Comparison of ENCODE assay signal across 1 cellular context in genomic region chr9:91907387-91908292, GRCh38.
TF ChIP-seq lines count a peak whose summit lies in the region.

No MANE protein-coding gene starts in this region.

TF ChIP-seq in K562, 482 proteins besides CTCF, POLR2A, EP300 and RAD21 (continues in another document):
- TF ChIP-seq NFRKB (IDR thresholded peaks at IDR 0.05; ENCODE audit: low read depth) (peak; percentile 53; the same call in 1 of the 2 replicates), MAZ (CRISPR knock-in tag; conservative IDR thresholded peaks at IDR 0.05 in 1 of 2, IDR thresholded peaks at IDR 0.05 in 1 of 2) (peak in 1 of 2 experiments; percentile 48; a peak in 1 of 4 replicates), SMARCB1 (IDR thresholded peaks at IDR 0.05; ENCODE audit: insufficient read length, low read depth) (no peak), TAL1 (IDR thresholded peaks at IDR 0.05) (0 out of 2 replicates have a peak, but pooled peaks have one; percentile 2), ZSCAN29 (IDR thresholded peaks at IDR 0.05) (0 out of 2 replicates have a peak, but pooled peaks have one; percentile 14), RFX1 (IDR thresholded peaks at IDR 0.05) (no peak), MYC (IDR thresholded peaks at IDR 0.05; ENCODE audit: low read depth, low read length) (peak; percentile 55), MYC (CRISPR knock-in tag; IDR thresholded peaks at IDR 0.05; ENCODE audit: borderline replicate concordance, low read depth) (no peak), SRSF9 (IDR thresholded peaks at IDR 0.05; ENCODE audit: borderline replicate concordance, low read depth, low read length) (no peak), MITF (IDR thresholded peaks at IDR 0.05) (0 out of 2 replicates have a peak, but pooled peaks have one; percentile 36), JUND (IDR thresholded peaks at IDR 0.05; ENCODE audit: borderline replicate concordance, low read depth, low read length) (peak; percentile 35), JUND (tag; IDR thresholded peaks at IDR 0.05; ENCODE audit: borderline replicate concordance, low read depth, low read length) (peak; percentile 69; the same call in 1 of the 3 replicates), HDAC1 (IDR thresholded peaks at IDR 0.05) (no peak), ZNF316 (IDR thresholded peaks at IDR 0.05) (peak; percentile 36; the same call in 1 of the 2 replicates), TRIM24 (IDR thresholded peaks at IDR 0.05) (no peak), MTA3 (IDR thresholded peaks at IDR 0.05; ENCODE audit: borderline replicate concordance) (0 out of 2 replicates have a peak, but pooled peaks have one; percentile 37), ID3 (CRISPR knock-in tag; IDR thresholded peaks at IDR 0.05) (no peak), ID3 (tag; IDR thresholded peaks at IDR 0.05) (peak; percentile 48; the same call in 1 of the 2 replicates), ZBTB7A (IDR thresholded peaks at IDR 0.05; ENCODE audit: borderline replicate concordance, control insufficient read depth, low read depth, low read length) (no peak), BCOR (IDR thresholded peaks at IDR 0.05) (no peak), XRCC5 (IDR thresholded peaks at IDR 0.05; ENCODE audit: low read depth, low read length) (no peak), DPF2 (IDR thresholded peaks at IDR 0.05) (peak; percentile 30; the same call in 1 of the 2 replicates), GABPA (tag; conservative IDR thresholded peaks at IDR 0.05; ENCODE audit: low read depth) (no peak), USF1 (CRISPR knock-in tag; IDR thresholded peaks at IDR 0.05) (peak; percentile 79), FOSL1 (tag; conservative IDR thresholded peaks at IDR 0.05) (peak; percentile 30; the same call in 1 of the 2 replicates), CUX1 (CRISPR knock-in tag; IDR thresholded peaks at IDR 0.05) (0 out of 2 replicates have a peak, but pooled peaks have one; percentile 8), CTBP1 (IDR thresholded peaks at IDR 0.05; ENCODE audit: borderline replicate concordance) (peak; percentile 69), KLF10 (CRISPR knock-in tag; IDR thresholded peaks at IDR 0.05) (no peak), ZNF780A (CRISPR knock-in tag; IDR thresholded peaks at IDR 0.05) (no peak), ARHGAP35 (IDR thresholded peaks at IDR 0.05; ENCODE audit: partially characterized antibody) (no peak), CREBBP (IDR thresholded peaks at IDR 0.05; ENCODE audit: low read depth, low read length) (no peak), SMARCA5 (IDR thresholded peaks at IDR 0.05) (no peak), TOE1 (IDR thresholded peaks at IDR 0.05; ENCODE audit: borderline replicate concordance) (peak; percentile 54; the same call in 1 of the 2 replicates), TOE1 (CRISPR knock-in tag; IDR thresholded peaks at IDR 0.05; ENCODE audit: borderline replicate concordance, low read depth) (no peak), DDX20 (tag; IDR thresholded peaks at IDR 0.05; ENCODE audit: low read depth) (no peak), NCOA4 (IDR thresholded peaks at IDR 0.05; ENCODE audit: partially characterized antibody) (no peak), MAX (CRISPR knock-in tag; IDR thresholded peaks at IDR 0.05) (no peak), YY1 (IDR thresholded peaks at IDR 0.05; ENCODE audit: borderline replicate concordance in 1 of 3, control insufficient read depth in 1 of 3, extremely low read depth in 1 of 3, insufficient read depth in 3 of 3, insufficient read length in 1 of 3, insufficient replicate concordance in 2 of 3, low read depth in 1 of 3, low read length in 2 of 3) (peak in 1 of 3 experiments; percentile 60), KLF1 (tag; IDR thresholded peaks at IDR 0.05) (no peak), MBD2 (IDR thresholded peaks at IDR 0.05; ENCODE audit: borderline replicate concordance, low read depth) (no peak), GABPB1 (CRISPR knock-in tag; IDR thresholded peaks at IDR 0.05) (no peak), ARID2 (IDR thresholded peaks at IDR 0.05) (peak; percentile 22; the same call in 1 of the 2 replicates), YBX1 (IDR thresholded peaks at IDR 0.05) (no peak), KLF13 (tag; IDR thresholded peaks at IDR 0.05; ENCODE audit: borderline replicate concordance, low read depth) (no peak), RHOXF2B (CRISPR knock-in tag; conservative IDR thresholded peaks at IDR 0.05) (no peak), UBTF (IDR thresholded peaks at IDR 0.05; ENCODE audit: borderline replicate concordance in 1 of 2, low read depth in 2 of 2, low read length in 2 of 2) (no peak), DNMT1 (IDR thresholded peaks at IDR 0.05) (0 out of 2 replicates have a peak, but pooled peaks have one; percentile 76), TBP (optimal IDR thresholded peaks at IDR 0.05; ENCODE audit: low read depth, low read length) (no peak), ASH1L (IDR thresholded peaks at IDR 0.05; ENCODE audit: borderline replicate concordance, low read depth, partially characterized antibody) (no peak), CBFA2T2 (conservative IDR thresholded peaks at IDR 0.05) (no peak)
- TF ChIP-seq, protein P1, sequence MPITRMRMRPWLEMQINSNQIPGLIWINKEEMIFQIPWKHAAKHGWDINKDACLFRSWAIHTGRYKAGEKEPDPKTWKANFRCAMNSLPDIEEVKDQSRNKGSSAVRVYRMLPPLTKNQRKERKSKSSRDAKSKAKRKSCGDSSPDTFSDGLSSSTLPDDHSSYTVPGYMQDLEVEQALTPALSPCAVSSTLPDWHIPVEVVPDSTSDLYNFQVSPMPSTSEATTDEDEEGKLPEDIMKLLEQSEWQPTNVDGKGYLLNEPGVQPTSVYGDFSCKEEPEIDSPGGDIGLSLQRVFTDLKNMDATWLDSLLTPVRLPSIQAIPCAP (CRISPR knock-in tag; IDR thresholded peaks at IDR 0.05; ENCODE audit: borderline replicate concordance): no peak
- TF ChIP-seq, protein P2, sequence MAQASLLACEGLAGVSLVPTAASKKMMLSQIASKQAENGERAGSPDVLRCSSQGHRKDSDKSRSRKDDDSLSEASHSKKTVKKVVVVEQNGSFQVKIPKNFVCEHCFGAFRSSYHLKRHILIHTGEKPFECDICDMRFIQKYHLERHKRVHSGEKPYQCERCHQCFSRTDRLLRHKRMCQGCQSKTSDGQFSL (CRISPR knock-in tag; IDR thresholded peaks at IDR 0.05): no peak
- TF ChIP-seq, protein P2 (tag; IDR thresholded peaks at IDR 0.05): peak in 1 of 2 experiments; percentile 14; a peak in 1 of 4 replicates
- TF ChIP-seq, protein P3, sequence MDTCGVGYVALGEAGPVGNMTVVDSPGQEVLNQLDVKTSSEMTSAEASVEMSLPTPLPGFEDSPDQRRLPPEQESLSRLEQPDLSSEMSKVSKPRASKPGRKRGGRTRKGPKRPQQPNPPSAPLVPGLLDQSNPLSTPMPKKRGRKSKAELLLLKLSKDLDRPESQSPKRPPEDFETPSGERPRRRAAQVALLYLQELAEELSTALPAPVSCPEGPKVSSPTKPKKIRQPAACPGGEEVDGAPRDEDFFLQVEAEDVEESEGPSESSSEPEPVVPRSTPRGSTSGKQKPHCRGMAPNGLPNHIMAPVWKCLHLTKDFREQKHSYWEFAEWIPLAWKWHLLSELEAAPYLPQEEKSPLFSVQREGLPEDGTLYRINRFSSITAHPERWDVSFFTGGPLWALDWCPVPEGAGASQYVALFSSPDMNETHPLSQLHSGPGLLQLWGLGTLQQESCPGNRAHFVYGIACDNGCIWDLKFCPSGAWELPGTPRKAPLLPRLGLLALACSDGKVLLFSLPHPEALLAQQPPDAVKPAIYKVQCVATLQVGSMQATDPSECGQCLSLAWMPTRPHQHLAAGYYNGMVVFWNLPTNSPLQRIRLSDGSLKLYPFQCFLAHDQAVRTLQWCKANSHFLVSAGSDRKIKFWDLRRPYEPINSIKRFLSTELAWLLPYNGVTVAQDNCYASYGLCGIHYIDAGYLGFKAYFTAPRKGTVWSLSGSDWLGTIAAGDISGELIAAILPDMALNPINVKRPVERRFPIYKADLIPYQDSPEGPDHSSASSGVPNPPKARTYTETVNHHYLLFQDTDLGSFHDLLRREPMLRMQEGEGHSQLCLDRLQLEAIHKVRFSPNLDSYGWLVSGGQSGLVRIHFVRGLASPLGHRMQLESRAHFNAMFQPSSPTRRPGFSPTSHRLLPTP (IDR thresholded peaks at IDR 0.05; ENCODE audit: borderline replicate concordance, extremely low read depth, insufficient read length): no peak
- TF ChIP-seq, protein P4, sequence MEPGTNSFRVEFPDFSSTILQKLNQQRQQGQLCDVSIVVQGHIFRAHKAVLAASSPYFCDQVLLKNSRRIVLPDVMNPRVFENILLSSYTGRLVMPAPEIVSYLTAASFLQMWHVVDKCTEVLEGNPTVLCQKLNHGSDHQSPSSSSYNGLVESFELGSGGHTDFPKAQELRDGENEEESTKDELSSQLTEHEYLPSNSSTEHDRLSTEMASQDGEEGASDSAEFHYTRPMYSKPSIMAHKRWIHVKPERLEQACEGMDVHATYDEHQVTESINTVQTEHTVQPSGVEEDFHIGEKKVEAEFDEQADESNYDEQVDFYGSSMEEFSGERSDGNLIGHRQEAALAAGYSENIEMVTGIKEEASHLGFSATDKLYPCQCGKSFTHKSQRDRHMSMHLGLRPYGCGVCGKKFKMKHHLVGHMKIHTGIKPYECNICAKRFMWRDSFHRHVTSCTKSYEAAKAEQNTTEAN (CRISPR knock-in tag; IDR thresholded peaks at IDR 0.05): no peak
